In genomic region chr6:82144852-82145332, GRCh38 we compare ENCODE assay signal across 8 cellular contexts.
DNase-seq lines count a peak whose midpoint lies in the region; ATAC-seq and TF ChIP-seq lines count a peak whose summit lies in the region.

No MANE protein-coding gene starts in this region.

- H3K9ac ChIP-seq in SK-N-SH: peak overlapping the region; percentile 57; the same call in 1 of the 2 replicates

- no peaks in the 10 kb centered on the region for H3K36me3 Mint-ChIP-seq in activated T-cell treated with anti-CD3 and anti-CD28 coated beads, Interleukin-2, amount 50 U/mL, for 24 hours (ENCODE audit: low read depth)

- no peaks in the 10 kb centered on the region for H3K27me3 ChIP-seq in SK-N-SH (ENCODE audit: insufficient read depth)
- H3K27me3 ChIP-seq in gastroesophageal sphincter: no peaks in the 10 kb centered on the region

- H3K9me3 ChIP-seq in SK-N-SH (no peaks in the 10 kb centered on the region), gastroesophageal sphincter (no peaks in the 10 kb centered on the region)

- no peaks in the 10 kb centered on the region for H4K20me1 ChIP-seq in SK-N-SH (ENCODE audit: insufficient read depth)

- H2AFZ ChIP-seq in SK-N-SH (ENCODE audit: low read depth): peak overlapping the region; percentile 25; the same call in 1 of the 2 replicates

- TF ChIP-seq CTCF in SK-N-SH (IDR thresholded peaks at IDR 0.05): no peak
- TF ChIP-seq CTCF in gastroesophageal sphincter (IDR thresholded peaks at IDR 0.05): no peak

- H3K9me2 ChIP-seq in SK-N-SH: no peaks in the 10 kb centered on the region

- WGBS in SK-N-SH (ENCODE audit: low lambda C conversion rate): 3% methylated on average over 5 of the region's 5 CpGs
- WGBS in gastroesophageal sphincter (ENCODE audit: low coverage in 1 of 2), 2 donors: 0 to 5% methylated on average over 4 to 5 of the region's 5 CpGs

- peaks cover 0 to 6% of the 10 kb centered on the region in 2 experiments for H3K36me3 ChIP-seq in SK-N-SH (replicated peaks in 1 of 2; ENCODE audit: control insufficient read depth in 1 of 2, insufficient read depth in 2 of 2, low read length in 1 of 2)
- no peaks in the 10 kb centered on the region for H3K36me3 ChIP-seq in gastroesophageal sphincter

- TF ChIP-seq POLR2A in gastroesophageal sphincter (IDR thresholded peaks at IDR 0.05): no peak

- H3K4me3 ChIP-seq in SK-N-SH (ENCODE audit: low read depth in 2 of 2, low read length in 1 of 2) (peak overlapping the region; percentile 21 to 37), gastroesophageal sphincter (no peak overlapping the region)

- no peak for TF ChIP-seq RAD21 in SK-N-SH (IDR thresholded peaks at IDR 0.05; ENCODE audit: low read length)

- H3K27ac ChIP-seq in SK-N-SH (ENCODE audit: low read depth in 2 of 2, low read length in 1 of 2) (peak overlapping the region; percentile 91 to 94), gastroesophageal sphincter (peak overlapping the region in 2 of 4 donors; percentile 47 to 53)

- CTCF ChIA-PET in SK-N-SH (lab: Yijun Ruan, JAX): interaction anchor here (1.1 to 1.7 kb wide), 6 partner anchors 14 to 1539 kb away, joined by 3 to 4 read pairs (median 3); no protein-coding TSS in a partner anchor

- POLR2A ChIA-PET in SK-N-SH (lab: Yijun Ruan, JAX): interaction anchor here (0.7 kb wide), 1 partner anchor 1507 kb away, joined by 3 read pairs; no protein-coding TSS in a partner anchor

- H3F3A ChIP-seq in SK-N-SH (replicated peaks; ENCODE audit: insufficient read depth): peaks cover 29% of the 10 kb centered on the region

- no peaks in the 10 kb centered on the region for H3K79me2 ChIP-seq in SK-N-SH (ENCODE audit: insufficient read depth)

- peak; percentile 62 for ATAC-seq in gastroesophageal sphincter
- ATAC-seq in GM21576 (IDR thresholded peaks at IDR 0.05; ENCODE audit: unreplicated experiment): no peak

- H3K9me3 Mint-ChIP-seq in activated T-cell treated with anti-CD3 and anti-CD28 coated beads, Interleukin-2, amount 50 U/mL, for 24 hours: no peaks in the 10 kb centered on the region

- H3K27me3 Mint-ChIP-seq in activated T-cell treated with anti-CD3 and anti-CD28 coated beads, Interleukin-2, amount 50 U/mL, for 24 hours: no peaks in the 10 kb centered on the region

- H3K4me3 Mint-ChIP-seq in activated T-cell treated with anti-CD3 and anti-CD28 coated beads, Interleukin-2, amount 50 U/mL, for 24 hours: no peak overlapping the region

- TF ChIP-seq EP300 in SK-N-SH (IDR thresholded peaks at IDR 0.05; ENCODE audit: borderline replicate concordance in 1 of 2, low read depth in 1 of 2, low read length in 1 of 2): peak in 1 of 2 experiments; percentile 5; a peak in 1 of 4 replicates
- TF ChIP-seq EP300 in gastroesophageal sphincter (IDR thresholded peaks at IDR 0.05): no peak

- peak; percentile 83 for DNase-seq in GM04503 (ENCODE audit: low read depth)
- DNase-seq in SK-N-SH: peak; percentile 32
- DNase-seq in renal cortical epithelial cell (ENCODE audit: low read depth): peak; percentile 98
- DNase-seq in stimulated activated CD4-positive, alpha-beta T cell treated with anti-CD3 and anti-CD28 coated beads, Interleukin-1b, Interleukin-23, amount 100 ng/mL, for 48 hours: no peak
- no peak for DNase-seq in HuH-7 (ENCODE audit: low spot score)
- DNase-seq in activated T-cell treated with anti-CD3 and anti-CD28 coated beads, Interleukin-2, amount 50 U/mL, for 24 hours: no peak

- no peak overlapping the region for H3K27ac Mint-ChIP-seq in activated T-cell treated with anti-CD3 and anti-CD28 coated beads, Interleukin-2, amount 50 U/mL, for 24 hours

- no peaks in the 10 kb centered on the region for H3K4me1 Mint-ChIP-seq in activated T-cell treated with anti-CD3 and anti-CD28 coated beads, Interleukin-2, amount 50 U/mL, for 24 hours (ENCODE audit: low read depth)

- peaks cover 16 to 28% of the 10 kb centered on the region in 2 experiments for H3K4me1 ChIP-seq in SK-N-SH (ENCODE audit: control insufficient read depth in 1 of 2, insufficient read depth in 2 of 2, low read depth in 1 of 2, low read length in 1 of 2)
- peaks cover 0 to 22% (median 0%) of the 10 kb centered on the region in 3 donors for H3K4me1 ChIP-seq in gastroesophageal sphincter

- peak overlapping the region; percentile 73 for H3K4me2 ChIP-seq in SK-N-SH

TF ChIP-seq in SK-N-SH, 30 proteins besides CTCF, POLR2A, EP300 and RAD21:
- TF ChIP-seq PBX3 (IDR thresholded peaks at IDR 0.05) (peak; percentile 69; the same call in 1 of the 2 replicates), FOSL2 (IDR thresholded peaks at IDR 0.05; ENCODE audit: borderline replicate concordance, low read depth) (peak; percentile 72), RXRA (IDR thresholded peaks at IDR 0.05; ENCODE audit: borderline replicate concordance, low read depth) (0 out of 2 replicates have a peak, but pooled peaks have one; percentile 18), GATA2 (CRISPR knock-in tag; IDR thresholded peaks at IDR 0.05) (no peak), JUND (IDR thresholded peaks at IDR 0.05) (peak; percentile 49; the same call in 1 of the 2 replicates), NFIC (IDR thresholded peaks at IDR 0.05; ENCODE audit: borderline replicate concordance) (peak; percentile 6; the same call in 1 of the 2 replicates)

Comparison
In these comparisons a context has a peak if more than half of its experiments do, and no peak if none do; other contexts are left out.
1. DNase-seq: peak in GM04503 (single experiment), SK-N-SH (single experiment) and renal cortical epithelial cell (single experiment); none in stimulated activated CD4-positive, alpha-beta T cell treated with anti-CD3 and anti-CD28 coated beads, Interleukin-1b, Interleukin-23, amount 100 ng/mL, for 48 hours (single experiment), HuH-7 (single experiment) and activated T-cell treated with anti-CD3 and anti-CD28 coated beads, Interleukin-2, amount 50 U/mL, for 24 hours (single experiment).
2. H3K4me3 ChIP-seq: peak in SK-N-SH (2 of 2); none in gastroesophageal sphincter (0 of 2).